ENCODE assay signal across 22 cellular contexts in the genomic region with DNA sequence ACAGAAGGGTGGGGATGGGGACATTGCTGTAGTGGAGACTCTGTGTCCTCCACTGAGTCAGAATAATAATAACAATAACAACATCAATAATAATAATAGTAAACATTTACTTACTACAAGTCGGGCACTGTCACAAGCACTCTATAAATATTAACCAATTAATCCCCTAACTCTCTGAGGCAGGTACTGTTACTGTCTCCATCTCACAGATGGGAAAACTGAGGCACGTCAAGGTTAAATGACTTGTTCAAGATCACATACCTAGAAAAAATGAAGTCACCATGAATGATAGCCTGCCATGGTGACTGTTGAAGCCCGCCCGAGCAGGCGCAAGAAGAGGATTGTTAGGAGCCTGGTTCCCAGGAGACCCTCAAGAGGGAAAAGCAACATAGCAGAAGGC. TPM values are rescaled to one million over a fixed set of nuclear protein-coding genes. Genes with fewer than 3 reads are reported as not detected.
DNase-seq lines count a peak whose midpoint lies in the region; ATAC-seq and TF ChIP-seq lines count a peak whose summit lies in the region.
"Had no signal": no experiment of that assay in that cellular context is flagged by ENCODE, and none has a peak within 500 bp of the region (broad histone marks: within the 10 kb centered on the region; RNA-seq: fewer than 3 reads in every experiment).

No MANE protein-coding gene starts in this region.

- no peak overlapping the region for H3K4me3 Mint-ChIP-seq in T-cell
- H3K4me3 Mint-ChIP-seq in immature natural killer cell = no peak overlapping the region
- no peak overlapping the region for H3K4me3 Mint-ChIP-seq in type B pancreatic cell
- H3K4me3 Mint-ChIP-seq: nephron had no signal

- no peaks in the 10 kb centered on the region for H3K27me3 ChIP-seq in left ventricle myocardium inferior (ENCODE audit: low read depth)

- H3K36me3 ChIP-seq in left ventricle myocardium inferior = no peaks in the 10 kb centered on the region

- H3K36me3 Mint-ChIP-seq in T-cell = peaks cover 52% of the 10 kb centered on the region
- peaks cover 15 to 33% (median 16%) of the 10 kb centered on the region in 3 donors for H3K36me3 Mint-ChIP-seq in immature natural killer cell
- H3K36me3 Mint-ChIP-seq in type B pancreatic cell = no peaks in the 10 kb centered on the region

- no peak overlapping the region for H3K4me3 ChIP-seq in left ventricle myocardium inferior
- H3K4me3 ChIP-seq: skin epidermis had no signal

- no peaks in the 10 kb centered on the region for H3K9me3 ChIP-seq in left ventricle myocardium inferior (replicated peaks)

- peaks cover 50% of the 10 kb centered on the region for H3K4me1 ChIP-seq in left ventricle myocardium inferior

- H3K9me3 Mint-ChIP-seq in T-cell = no peaks in the 10 kb centered on the region
- no peaks in the 10 kb centered on the region for H3K9me3 Mint-ChIP-seq in immature natural killer cell
- H3K9me3 Mint-ChIP-seq in type B pancreatic cell = no peaks in the 10 kb centered on the region
- H3K9me3 Mint-ChIP-seq: nephron had no signal

- H3K27me3 Mint-ChIP-seq in T-cell (no peaks in the 10 kb centered on the region), immature natural killer cell (ENCODE audit: low read depth in 3 of 3) (no peaks in the 10 kb centered on the region), type B pancreatic cell (peaks cover 8% of the 10 kb centered on the region)

- peak overlapping the region; percentile 52 to 79 for H3K27ac Mint-ChIP-seq in T-cell
- peak overlapping the region; percentile 36 to 74 (median 63) for H3K27ac Mint-ChIP-seq in immature natural killer cell
- H3K27ac Mint-ChIP-seq in type B pancreatic cell = no peak overlapping the region

- ATAC-seq in left cardiac atrium (no peak), T-cell (replicated peaks in 1 of 4) (no peak), HG03432 (IDR thresholded peaks at IDR 0.05; ENCODE audit: unreplicated experiment) (no peak)
- ATAC-seq: PC-3 had no signal

- POLR2A ChIA-PET in T-cell (lab: Charles Lee) = no interaction called here

- H3K4me1 Mint-ChIP-seq in T-cell (peaks cover 66 to 81% (median 76%) of the 10 kb centered on the region in 3 donors), immature natural killer cell (peaks cover 67 to 71% of the 10 kb centered on the region in 2 donors), type B pancreatic cell (ENCODE audit: unreplicated experiment) (peaks cover 8% of the 10 kb centered on the region)

- TF ChIP-seq CTCF in left ventricle myocardium inferior (IDR thresholded peaks at IDR 0.05; ENCODE audit: borderline replicate concordance) (no peak), type B pancreatic cell (conservative IDR thresholded peaks at IDR 0.05) (no peak)

- H3K27ac ChIP-seq in left ventricle myocardium inferior (replicated peaks) = peak overlapping the region; percentile 89

- DNase-seq in left ventricle myocardium inferior (no peak), left cardiac atrium (no peak), T-cell (no peak), immature natural killer cell (no peak), type B pancreatic cell (ENCODE audit: extremely low spot score, unreplicated experiment) (peak; percentile 44), SK-N-DZ (ENCODE audit: low spot score) (no peak), cerebellar cortex (ENCODE audit: low spot score) (no peak)
- DNase-seq: aorta; central memory CD4-positive, alpha-beta T cell; erythroblast; mesendoderm; NCI-H1092; NCI-H2029; NCI-H345; PC-3; SIG-M5; stimulated activated CD4-positive, alpha-beta T cell treated with anti-CD3 and anti-CD28 coated beads, Interleukin-2, amount 100 ng/mL, for 48 hours had no signal

- CTCF ChIA-PET in T-cell (lab: Charles Lee) = no interaction called here

- intact Hi-C loops in left ventricle myocardium inferior (cut with micrococcal nuclease) (no loop called here), left cardiac atrium (cut with DNase I) (no loop called here)

RNA-seq across cellular contexts. Expression of gene PRR29, which starts 10.2 kb away (rescaled TPM):
- not detected for total RNA-seq in left ventricle myocardium inferior
- under 1 TPM; 0.24 to 0.35 TPM for total RNA-seq in left cardiac atrium
- 1 to 10 TPM in 3 of 5 donors, under 1 TPM in 2; 0.50 to 1.9 (median 1.1) TPM for total RNA-seq in T-cell
- polyA plus RNA-seq in immature natural killer cell = 1 to 10 TPM; 5.0 to 6.8 (median 5.5) TPM
- 0.45 and 4.2 TPM in 2 replicates for total RNA-seq in type B pancreatic cell (ENCODE audit: low replicate concordance)
- 0.28 TPM in 1 of 2 replicates, not detected in the other for polyA plus RNA-seq in SK-N-DZ (2014; cell fraction: cytosol; rRNA removed)
- 0.31 TPM in 1 of 2 replicates, not detected in the other for polyA plus RNA-seq in SK-N-DZ (2014; cell fraction: nucleus; rRNA removed)

RNA-seq across cellular contexts. Expression of gene ICAM2, which starts 12.1 kb away (rescaled TPM):
- total RNA-seq in left ventricle myocardium inferior (28.2 TPM), left cardiac atrium (10 to 100 TPM; 33.0 to 67.4 TPM), T-cell (100 to 1,000 TPM in 3 of 5 donors, 10 to 100 TPM in 2; 69.6 to 132 (median 116) TPM), type B pancreatic cell (ENCODE audit: low replicate concordance) (1.2 TPM in 1 of 2 replicates, not detected in the other)
- polyA plus RNA-seq in immature natural killer cell = 100 to 1,000 TPM; 327 to 535 (median 329) TPM
- polyA plus RNA-seq in SK-N-DZ (2014; cell fraction: cytosol; rRNA removed) = 1.0 and 1.4 TPM in 2 replicates
- 3.2 and 4.4 TPM in 2 replicates for polyA plus RNA-seq in SK-N-DZ (2014; cell fraction: nucleus; rRNA removed)
- total RNA-seq: G401, PC-3 had no signal

RNA-seq across cellular contexts. Expression of gene SCN4A, which starts 35.6 kb away (rescaled TPM):
- total RNA-seq in left ventricle myocardium inferior (1.2 TPM), left cardiac atrium (1 to 10 TPM in 1 of 2 donors, under 1 TPM in 1; 0.41 to 1.0 TPM), T-cell (under 1 TPM in 3 of 5 donors, not detected in 2; 0.13 to 0.18 (median 0.13) TPM), type B pancreatic cell (ENCODE audit: low replicate concordance) (0.39 TPM in 1 of 2 replicates, not detected in the other)
- polyA plus RNA-seq in immature natural killer cell = under 1 TPM in 1 of 3 donors, not detected in 2; 0.02 TPM
- polyA plus RNA-seq in SK-N-DZ (2014; cell fraction: cytosol; rRNA removed) = 1.3 TPM in 1 of 2 replicates, not detected in the other
- polyA plus RNA-seq in SK-N-DZ (2014; cell fraction: nucleus; rRNA removed) = not detected in 2 replicates
- total RNA-seq: frontal cortex, G401, PC-3 had no signal

Comparison
In these comparisons a context has a peak if more than half of its experiments do, and no peak if none do; other contexts are left out.
1. RNA of gene ICAM2, which starts 12.1 kb away (total RNA-seq): 69.6 to 132 TPM in T-cell, 33.0 to 67.4 TPM in left cardiac atrium and 28.2 TPM in left ventricle myocardium inferior (single experiment); 1.2 TPM in type B pancreatic cell; every median in the first group is over 10 times any median in the second.